Comparison of ENCODE assay signal across 2 cellular contexts in genomic region chr3:143183668-143183970, GRCh38.
TF ChIP-seq lines count a peak whose summit lies in the region.

No MANE protein-coding gene starts in this region.

TF ChIP-seq in SK-N-SH, 30 proteins besides CTCF, POLR2A, EP300 and RAD21 (continued from another document):
- TF ChIP-seq PBX3 (IDR thresholded peaks at IDR 0.05) (no peak), EZH2phosphoT487 (IDR thresholded peaks at IDR 0.05; ENCODE audit: borderline replicate concordance, low read depth) (no peak), SIN3A (IDR thresholded peaks at IDR 0.05; ENCODE audit: borderline replicate concordance, low read depth, low read length) (no peak), TEAD4 (IDR thresholded peaks at IDR 0.05; ENCODE audit: borderline replicate concordance, insufficient read depth) (no peak), FOSL2 (IDR thresholded peaks at IDR 0.05; ENCODE audit: borderline replicate concordance, low read depth) (no peak), TCF12 (IDR thresholded peaks at IDR 0.05) (no peak), ELF1 (IDR thresholded peaks at IDR 0.05) (no peak), ZBTB33 (IDR thresholded peaks at IDR 0.05; ENCODE audit: borderline replicate concordance, low read depth) (no peak), MEF2A (IDR thresholded peaks at IDR 0.05; ENCODE audit: borderline replicate concordance, low read depth) (no peak), SMC3 (IDR thresholded peaks at IDR 0.05; ENCODE audit: low read depth, low read length) (no peak), REST (IDR thresholded peaks at IDR 0.05; ENCODE audit: low read depth, low read length) (no peak), CHD2 (IDR thresholded peaks at IDR 0.05; ENCODE audit: low read length, partially characterized antibody) (no peak)

TF ChIP-seq in SK-N-SH treated with all-trans-retinoic acid at 6 μM for 48 hours, 23 proteins besides CTCF, POLR2A, EP300 and RAD21 (continued from another document):
- TF ChIP-seq POU6F1 (CRISPR knock-in tag; IDR thresholded peaks at IDR 0.05; ENCODE audit: borderline replicate concordance, low read depth) (no peak), ISL1 (CRISPR knock-in tag; IDR thresholded peaks at IDR 0.05) (no peak)
